Comparison of ENCODE assay signal across 9 cellular contexts in the genomic region with DNA sequence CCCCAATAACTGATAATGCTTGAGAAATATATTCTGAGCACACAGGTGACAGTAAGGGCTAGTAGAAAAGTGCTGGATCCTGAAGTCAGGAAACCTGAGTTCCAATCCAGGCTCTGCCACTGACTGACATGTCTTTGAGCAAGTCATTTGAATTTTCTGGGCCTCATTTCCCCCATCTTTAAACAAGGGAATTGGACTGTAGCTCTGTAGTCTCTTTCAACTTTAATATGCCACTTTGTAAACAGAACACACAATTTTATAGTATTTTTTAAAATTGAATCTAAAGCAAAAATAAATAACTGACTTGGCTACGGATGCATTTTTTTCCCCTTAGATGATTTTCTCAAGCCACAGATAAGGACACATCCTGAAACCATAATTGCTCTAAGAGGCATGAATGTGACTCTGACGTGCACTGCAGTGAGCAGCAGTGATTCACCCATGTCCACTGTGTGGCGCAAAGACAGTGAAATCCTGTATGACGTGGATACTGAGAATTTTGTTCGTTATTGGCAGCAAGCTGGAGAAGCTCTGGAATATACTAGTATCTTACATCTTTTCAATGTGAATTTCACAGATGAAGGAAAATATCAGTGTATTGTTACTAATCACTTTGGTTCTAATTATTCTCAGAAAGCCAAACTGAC. TPM values are rescaled to one million over a fixed set of nuclear protein-coding genes. Genes with fewer than 3 reads are reported as not detected.
DNase-seq lines count a peak whose midpoint lies in the region; ATAC-seq and TF ChIP-seq lines count a peak whose summit lies in the region.
"Had no signal": no experiment of that assay in that cellular context is flagged by ENCODE, and none has a peak within 500 bp of the region (broad histone marks: within the 10 kb centered on the region; RNA-seq: fewer than 3 reads in every experiment).

No MANE protein-coding gene starts in this region.

- no peaks in the 10 kb centered on the region for H3K9me3 ChIP-seq in neural cell (ENCODE audit: low read length)

- H3K4me1 Mint-ChIP-seq in activated T-cell treated with anti-CD3 and anti-CD28 coated beads, Interleukin-2, amount 50 U/mL, for 24 hours (ENCODE audit: low read depth): peaks cover 10% of the 10 kb centered on the region

- H3K36me3 ChIP-seq in neural cell (ENCODE audit: insufficient read depth, low read length): peaks cover 11% of the 10 kb centered on the region
- peaks cover 9% of the 10 kb centered on the region for H3K36me3 ChIP-seq in mesendoderm (ENCODE audit: control insufficient read depth, insufficient read depth, low read length)

- H4K8ac ChIP-seq in mesendoderm (ENCODE audit: low read depth, low read length): no peak overlapping the region

- no peak overlapping the region for H3K56ac ChIP-seq in mesendoderm (ENCODE audit: low read length)

- no peak overlapping the region for H3K18ac ChIP-seq in mesendoderm (ENCODE audit: low read length)

- H3K4me2 ChIP-seq in neural cell (ENCODE audit: low read length) (no peak overlapping the region), mesendoderm (ENCODE audit: low read length) (no peak overlapping the region)

- no peak overlapping the region for H3K4me3 Mint-ChIP-seq in activated T-cell treated with anti-CD3 and anti-CD28 coated beads, Interleukin-2, amount 50 U/mL, for 24 hours

- no peaks in the 10 kb centered on the region for H3K27me3 Mint-ChIP-seq in activated T-cell treated with anti-CD3 and anti-CD28 coated beads, Interleukin-2, amount 50 U/mL, for 24 hours

- H3K27me3 ChIP-seq in neural cell (ENCODE audit: insufficient read depth, low read depth, low read length): no peaks in the 10 kb centered on the region
- no peaks in the 10 kb centered on the region for H3K27me3 ChIP-seq in mesendoderm (ENCODE audit: insufficient read depth, low read length, poor library complexity)

- H3K4me3 ChIP-seq in neural cell (ENCODE audit: low read length): no peak overlapping the region
- H3K4me3 ChIP-seq in mesendoderm (ENCODE audit: low read length): no peak overlapping the region

- H2AFZ ChIP-seq in neural cell (ENCODE audit: low read depth, low read length): no peak overlapping the region

- H3K4me1 ChIP-seq in mesendoderm (ENCODE audit: control insufficient read depth, low read depth, low read length): no peaks in the 10 kb centered on the region

- no peak overlapping the region for H3K27ac Mint-ChIP-seq in activated T-cell treated with anti-CD3 and anti-CD28 coated beads, Interleukin-2, amount 50 U/mL, for 24 hours

- peak; percentile 41 for TF ChIP-seq CTCF in AG09319 (IDR thresholded peaks at IDR 0.05; ENCODE audit: low read depth, low read length)
- no peak for TF ChIP-seq CTCF in neural cell (IDR thresholded peaks at IDR 0.05; ENCODE audit: poor library complexity, severe bottlenecking)

- H3K4ac ChIP-seq in mesendoderm (ENCODE audit: low read depth, low read length): no peak overlapping the region

- no peaks in the 10 kb centered on the region for H3K9me3 Mint-ChIP-seq in activated T-cell treated with anti-CD3 and anti-CD28 coated beads, Interleukin-2, amount 50 U/mL, for 24 hours

- no peaks in the 10 kb centered on the region for H3K9me2 ChIP-seq in neural cell (ENCODE audit: insufficient read depth, low read length)

- no peaks in the 10 kb centered on the region for H3F3A ChIP-seq in neural cell (ENCODE audit: insufficient read depth, low read length, poor library complexity, severe bottlenecking)

- no peak for ATAC-seq in HG03432 (IDR thresholded peaks at IDR 0.05; ENCODE audit: unreplicated experiment)

- H3K79me2 ChIP-seq in neural cell (replicated peaks; ENCODE audit: insufficient read depth, low read length) (no peaks in the 10 kb centered on the region), mesendoderm (ENCODE audit: control insufficient read depth, insufficient read depth, low read length) (no peaks in the 10 kb centered on the region)

- H2AK5ac ChIP-seq in mesendoderm (ENCODE audit: low read length): no peak overlapping the region

- H3K9ac ChIP-seq in neural cell (ENCODE audit: low read length) (no peak overlapping the region), mesendoderm (ENCODE audit: low read length) (no peak overlapping the region)

- DNase-seq in AG09319 (ENCODE audit: extremely low read depth, low read depth) (peak; percentile 88), RKO (ENCODE audit: low spot score) (peak; percentile 32), fibroblast of peridontal ligament (ENCODE audit: extremely low read depth) (peak; percentile 99), mesendoderm (no peak)
- DNase-seq in activated T-cell treated with anti-CD3 and anti-CD28 coated beads, Interleukin-2, amount 50 U/mL, for 24 hours: no peak
- no peak for DNase-seq in activated CD4-positive, alpha-beta T cell treated with anti-CD3 and anti-CD28 coated beads, Interleukin-2, amount 50 U/mL, for 1 hour
- DNase-seq: central memory CD4-positive, alpha-beta T cell had no signal

- no peak overlapping the region for H2BK15ac ChIP-seq in mesendoderm (replicated peaks; ENCODE audit: low read depth)

- H2BK5ac ChIP-seq in mesendoderm (ENCODE audit: low read length): no peak overlapping the region

- no peak overlapping the region for H4K5ac ChIP-seq in mesendoderm (ENCODE audit: low read length)

- no peaks in the 10 kb centered on the region for H4K20me1 ChIP-seq in neural cell (ENCODE audit: insufficient read depth)

- H3K36me3 Mint-ChIP-seq in activated T-cell treated with anti-CD3 and anti-CD28 coated beads, Interleukin-2, amount 50 U/mL, for 24 hours (ENCODE audit: low read depth): peaks cover 89% of the 10 kb centered on the region

- TF ChIP-seq EP300 in neural cell (conservative IDR thresholded peaks at IDR 0.05; ENCODE audit: poor library complexity, severe bottlenecking): no peak

- H3K27ac ChIP-seq in neural cell (ENCODE audit: low read length) (no peak overlapping the region), mesendoderm (ENCODE audit: low read depth, low read length) (no peak overlapping the region)

- no peaks in the 10 kb centered on the region for H3K79me1 ChIP-seq in mesendoderm (ENCODE audit: low read length)

- H2BK120ac ChIP-seq in mesendoderm (ENCODE audit: low read depth, low read length): no peak overlapping the region

- no peak for TF ChIP-seq RAD21 in neural cell (conservative IDR thresholded peaks at IDR 0.05)

- WGBS in mesendoderm (ENCODE audit: extremely low coverage, insufficient coverage, low lambda C conversion rate): no CpG with 5 or more reads among the region's 5 CpGs

- no peak overlapping the region for H3K23ac ChIP-seq in mesendoderm (ENCODE audit: low read length)

TF ChIP-seq in neural cell, 6 proteins besides CTCF, POLR2A, EP300 and RAD21:
- TF ChIP-seq SMC3 (conservative IDR thresholded peaks at IDR 0.05; ENCODE audit: poor library complexity) (peak; percentile 34), TAF1 (IDR thresholded peaks at IDR 0.05; ENCODE audit: low read depth) (no peak)
TF ChIP-seq in neural cell: peak in this region for 1.

RNA-seq across cellular contexts. Expression of gene LRIG2, which starts 37.0 kb away (rescaled TPM):
- 10.9 and 11.1 TPM in 2 replicates for polyA plus RNA-seq in neural cell
- 49.9 and 59.2 TPM in 2 replicates for polyA minus RNA-seq in neural cell
- polyA plus RNA-seq in mesendoderm (2013, experiment 1 of 2): 5.0 TPM
- polyA plus RNA-seq in mesendoderm (2013, experiment 2 of 2): 5.3 TPM

Comparison
In these comparisons a context has a peak if more than half of its experiments do, and no peak if none do; other contexts are left out.
1. DNase-seq: peak in AG09319 (single experiment), RKO (single experiment) and fibroblast of peridontal ligament (single experiment); none in activated T-cell treated with anti-CD3 and anti-CD28 coated beads, Interleukin-2, amount 50 U/mL, for 24 hours (single experiment), activated CD4-positive, alpha-beta T cell treated with anti-CD3 and anti-CD28 coated beads, Interleukin-2, amount 50 U/mL, for 1 hour (single experiment) and mesendoderm (single experiment).